Comparison of ENCODE assay signal across 8 cellular contexts in genomic region chr4:184824776-184825393, GRCh38. TPM values are rescaled to one million over a fixed set of nuclear protein-coding genes. Genes with fewer than 3 reads are reported as not detected.
DNase-seq lines count a peak whose midpoint lies in the region; ATAC-seq and TF ChIP-seq lines count a peak whose summit lies in the region.

No MANE protein-coding gene starts in this region.

- H3K4me1 ChIP-seq in HAP-1 (peaks cover 10% of the 10 kb centered on the region; the same call in 1 of the 2 replicates), breast epithelium (no peaks in the 10 kb centered on the region), mesodermal cell (ENCODE audit: control insufficient read depth, insufficient read depth, low read length, poor library complexity, severe bottlenecking) (no peaks in the 10 kb centered on the region), uterus (no peaks in the 10 kb centered on the region)

- 41 to 45% methylated on average over 13 to 18 of the region's 18 CpGs for WGBS in mesodermal cell (ENCODE audit: insufficient coverage in 2 of 2), 2 experiments

- in situ Hi-C loops in HAP-1 (cut with MboI; ENCODE audit: low sequenced_read_pairs), result no loop called here

- peak in 1 of 2 experiments; percentile 24 for DNase-seq in HAP-1 (ENCODE audit: low spot score in 2 of 2)
- DNase-seq in OCI-M1 (lab: John Stamatoyannopoulos, UW), result peak; percentile 52
- DNase-seq in breast epithelium (ENCODE audit: low spot score in 2 of 2), result no peak
- DNase-seq in uterus, result no peak
- DNase-seq in NCI-H774 (lab: John Stamatoyannopoulos, UW), result no peak
- no peak for DNase-seq in AML-193 (lab: John Stamatoyannopoulos, UW)

- H3K9me3 ChIP-seq in HAP-1 (no peaks in the 10 kb centered on the region), breast epithelium (no peaks in the 10 kb centered on the region), mesodermal cell (ENCODE audit: control insufficient read depth, low read length) (no peaks in the 10 kb centered on the region), uterus (no peaks in the 10 kb centered on the region)

- TF ChIP-seq POLR2A in breast epithelium (IDR thresholded peaks at IDR 0.05) (no peak), uterus (IDR thresholded peaks at IDR 0.05) (no peak)

- no peaks in the 10 kb centered on the region for H3K27me3 ChIP-seq in HAP-1 (ENCODE audit: low read depth)
- no peaks in the 10 kb centered on the region for H3K27me3 ChIP-seq in breast epithelium
- no peaks in the 10 kb centered on the region for H3K27me3 ChIP-seq in uterus

- H3K27ac ChIP-seq in breast epithelium, result peak overlapping the region; percentile 83 to 86
- H3K27ac ChIP-seq in mesodermal cell (ENCODE audit: low read depth, low read length, severe bottlenecking), result no peak overlapping the region
- peak overlapping the region; percentile 76 to 79 for H3K27ac ChIP-seq in uterus

- peak; percentile 12 for ATAC-seq in GM18502 (IDR thresholded peaks at IDR 0.05; ENCODE audit: poor library complexity, unreplicated experiment)

- H3K36me3 ChIP-seq in HAP-1 (replicated peaks) (no peaks in the 10 kb centered on the region), breast epithelium (no peaks in the 10 kb centered on the region), mesodermal cell (ENCODE audit: control insufficient read depth, insufficient read depth, low read length) (no peaks in the 10 kb centered on the region), uterus (no peaks in the 10 kb centered on the region)

- TF ChIP-seq CTCF in breast epithelium (IDR thresholded peaks at IDR 0.05) (no peak), uterus (IDR thresholded peaks at IDR 0.05) (no peak)

- intact Hi-C loops in breast epithelium (cut with DNase I; ENCODE audit: low total_unique reads) (loop anchor here (5.0 kb wide), 1 partner anchor 722 kb away; no protein-coding TSS in a partner anchor), uterus (cut with DNase I; ENCODE audit: low total_unique reads) (loop anchor here (5.0 kb wide), 1 partner anchor 73 kb away; no protein-coding TSS in a partner anchor)

- H3K4me3 ChIP-seq in HAP-1, result peak overlapping the region; percentile 39
- peak overlapping the region; percentile 53 to 92 (median 73) for H3K4me3 ChIP-seq in breast epithelium
- H3K4me3 ChIP-seq in mesodermal cell (ENCODE audit: extremely low read depth, insufficient read depth, low read length, poor library complexity, severe bottlenecking), result peak overlapping the region; percentile 30
- peak overlapping the region; percentile 25 to 50 for H3K4me3 ChIP-seq in uterus

RNA-seq across cellular contexts. Expression of gene ACSL1, which starts 0.9 kb away (rescaled TPM):
- total RNA-seq in breast epithelium (100 to 1,000 TPM; 167 to 797 (median 254) TPM), uterus (10 to 100 TPM; 27.3 to 98.4 (median 70.1) TPM)
- 2.2 TPM for polyA plus RNA-seq in mesodermal cell (2013, experiment 1 of 2)
- polyA plus RNA-seq in mesodermal cell (2013, experiment 2 of 2), result 2.5 TPM
